25 cellular contexts compared by ENCODE assay signal in the genomic region with DNA sequence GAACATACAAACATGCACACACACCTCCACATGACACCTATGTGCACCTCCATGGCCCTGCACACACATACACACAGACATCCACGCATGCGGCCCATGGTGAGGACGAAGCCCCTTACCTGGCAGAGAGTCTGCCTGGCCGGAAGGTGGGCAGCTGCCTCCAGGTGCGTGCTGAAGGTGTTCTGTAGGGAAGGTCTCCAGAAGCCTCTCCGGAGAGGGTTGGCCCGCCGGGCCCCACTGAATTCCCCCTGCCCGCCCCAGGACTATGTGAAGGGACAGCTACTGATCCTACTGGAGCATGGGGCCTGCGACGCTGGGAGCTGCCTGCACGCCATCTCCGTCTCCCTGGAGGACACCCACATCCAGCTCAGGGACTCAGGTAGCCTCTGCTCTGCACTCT. TPM values are rescaled to one million over a fixed set of nuclear protein-coding genes. Genes with fewer than 3 reads are reported as not detected.
"Had no signal": no experiment of that assay in that cellular context is flagged by ENCODE, and none has a peak within 500 bp of the region (broad histone marks: within the 10 kb centered on the region; RNA-seq: fewer than 3 reads in every experiment).

No MANE protein-coding gene starts in this region.

- H3K27ac Mint-ChIP-seq: dendritic cell treated with granulocyte-macrophage colony-stimulating factor and Interleukin-4, amounts not matched to agents 40 ng/mL and 50 ng/mL, for 4 days; endodermal cell; mesothelial cell of epicardium had no signal

- H3K27me3 ChIP-seq: colonic mucosa, gastrocnemius medialis, left lung had no signal

- H3K36me3 Mint-ChIP-seq: mesothelial cell of epicardium, naive B cell had no signal

- H3K4me1 Mint-ChIP-seq: endodermal cell had no signal

- H3K27me3 Mint-ChIP-seq: effector memory CD8-positive, alpha-beta T cell had no signal

- DNase-seq: colonic mucosa; cortex of kidney; effector CD8-positive, alpha-beta T cell; effector memory CD8-positive, alpha-beta T cell; endodermal cell; erythroblast; esophagus squamous epithelium; foreskin fibroblast; foreskin melanocyte; gastrocnemius medialis; glutamatergic neuron; head of caudate nucleus; hippocampal formation; left cardiac atrium; lower lobe of right lung; mesenchymal stem cell; naive B cell had no signal

- H3K9me3 ChIP-seq: colonic mucosa, esophagus squamous epithelium, gastrocnemius medialis, heart right ventricle, left lung, lower lobe of right lung, mucosa of descending colon had no signal

- H3K4me3 Mint-ChIP-seq: dendritic cell treated with granulocyte-macrophage colony-stimulating factor and Interleukin-4, amounts not matched to agents 40 ng/mL and 50 ng/mL, for 4 days; effector memory CD8-positive, alpha-beta T cell; endodermal cell; mesothelial cell of epicardium had no signal

- H3K4me1 ChIP-seq: colonic mucosa, gastrocnemius medialis had no signal

- H3K27ac ChIP-seq: colonic mucosa, epithelial cell of prostate, esophagus squamous epithelium, gastrocnemius medialis, heart right ventricle, left lung, lower lobe of right lung had no signal

- H3K9me3 Mint-ChIP-seq: dendritic cell treated with granulocyte-macrophage colony-stimulating factor and Interleukin-4, amounts not matched to agents 40 ng/mL and 50 ng/mL, for 4 days; effector memory CD8-positive, alpha-beta T cell; endodermal cell; mesothelial cell of epicardium; naive B cell had no signal

- H3K36me3 ChIP-seq: colonic mucosa, esophagus squamous epithelium, gastrocnemius medialis, heart right ventricle, left lung, lower lobe of right lung had no signal

- H3K4me3 ChIP-seq: colonic mucosa, esophagus squamous epithelium, gastrocnemius medialis, heart right ventricle, left lung, lower lobe of right lung, mucosa of descending colon had no signal

- ATAC-seq: effector memory CD8-positive, alpha-beta T cell; esophagus mucosa; gastrocnemius medialis; heart right ventricle; left cardiac atrium; left lung; lower lobe of right lung; mucosa of descending colon had no signal

RNA-seq across cellular contexts. Expression of a gene that starts 8.5 kb away (rescaled TPM):
- total RNA-seq: kidney epithelial cell had no signal
